8 cellular contexts compared by ENCODE assay signal in the genomic region with DNA sequence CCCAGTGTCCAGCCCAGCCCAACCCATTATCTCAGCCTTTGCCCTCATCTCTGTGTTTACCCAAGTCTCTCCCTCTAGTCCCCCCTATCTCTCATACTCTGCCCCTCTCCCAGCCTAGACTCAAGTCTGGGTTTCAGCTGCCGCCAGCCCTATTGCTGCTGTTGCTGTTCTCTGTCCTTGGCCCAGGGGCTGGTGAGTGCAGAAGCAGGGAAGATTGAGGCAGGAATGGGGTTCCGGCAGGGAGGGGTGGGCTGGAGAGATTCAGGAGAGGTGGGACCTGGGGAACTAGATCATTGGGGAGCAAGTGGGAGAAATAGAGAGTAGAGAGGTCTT. TPM values are rescaled to one million over a fixed set of nuclear protein-coding genes. Genes with fewer than 3 reads are reported as not detected.
DNase-seq lines count a peak whose midpoint lies in the region; ATAC-seq, FAIRE-seq and TF ChIP-seq lines count a peak whose summit lies in the region.

No MANE protein-coding gene starts in this region.

- no peaks in the 10 kb centered on the region for H3K36me3 ChIP-seq in CD8-positive, alpha-beta T cell (ENCODE audit: insufficient read depth, low read length)
- no peaks in the 10 kb centered on the region for H3K36me3 ChIP-seq in PC-3 (ENCODE audit: low read depth, low read length)
- no peaks in the 10 kb centered on the region for H3K36me3 ChIP-seq in endodermal cell (ENCODE audit: control insufficient read depth, insufficient read depth, low read length)
- no peaks in the 10 kb centered on the region for H3K36me3 ChIP-seq in pancreas

- peak overlapping the region; percentile 97 for H2AFZ ChIP-seq in PC-3 (ENCODE audit: low read length)

- no peak for TF ChIP-seq CTCF in CD8-positive, alpha-beta T cell (IDR thresholded peaks at IDR 0.05)
- TF ChIP-seq CTCF in PC-3 (conservative IDR thresholded peaks at IDR 0.05; ENCODE audit: low read depth, low read length) (no peak), endodermal cell (conservative IDR thresholded peaks at IDR 0.05) (no peak), pancreas (IDR thresholded peaks at IDR 0.05) (no peak)

- no peak for FAIRE-seq in pancreas (lab: Jason Lieb, UNC)

- peak overlapping the region; percentile 96 for H3K4me2 ChIP-seq in PC-3 (ENCODE audit: low read length)

- H3K27me3 Mint-ChIP-seq in CD8-positive, alpha-beta T cell (ENCODE audit: low read depth), result no peaks in the 10 kb centered on the region
- peaks cover 8% of the 10 kb centered on the region for H3K27me3 Mint-ChIP-seq in endodermal cell (ENCODE audit: insufficient read depth)

- peak overlapping the region; percentile 87 for H3K4me3 Mint-ChIP-seq in CD8-positive, alpha-beta T cell
- peak overlapping the region; percentile 75 for H3K4me3 Mint-ChIP-seq in endodermal cell

- H3K4me3 ChIP-seq in CD8-positive, alpha-beta T cell (ENCODE audit: low read depth, low read length), result peak overlapping the region; percentile 89
- H3K4me3 ChIP-seq in PC-3 (ENCODE audit: low read length) (peak overlapping the region; percentile 86), endodermal cell (ENCODE audit: low read length) (peak overlapping the region; percentile 83), pancreas (peak overlapping the region in 3 of 4 donors; percentile 69 to 81 (median 71))

- intact Hi-C loops in CD8-positive, alpha-beta T cell (cut with DNase I, micrococcal nuclease), result loop anchor here (1.0 to 5.0 kb wide), 7 partner anchors 14 to 712 kb away; a partner anchor contains a TSS
- intact Hi-C loops in PC-3 (cut with micrococcal nuclease), result loop anchor here (10.0 kb wide), 1 partner anchor 55 kb away; no protein-coding TSS in a partner anchor
- intact Hi-C loops in pancreas (cut with DNase I), result no loop called here

- H3K9me3 ChIP-seq in CD8-positive, alpha-beta T cell (ENCODE audit: low read length), result no peaks in the 10 kb centered on the region
- no peaks in the 10 kb centered on the region for H3K9me3 ChIP-seq in PC-3 (ENCODE audit: low read length)
- H3K9me3 ChIP-seq in endodermal cell (ENCODE audit: control insufficient read depth, low read length), result no peaks in the 10 kb centered on the region
- no peaks in the 10 kb centered on the region for H3K9me3 ChIP-seq in pancreas

- DNase-seq in CD8-positive, alpha-beta T cell, result no peak
- no peak for DNase-seq in PC-3
- DNase-seq in endodermal cell, result no peak
- DNase-seq in pancreas, result no peak
- no peak for DNase-seq in activated CD4-positive, CD25-positive, alpha-beta regulatory T cell treated with anti-CD3 and anti-CD28 coated beads, Interleukin-2, amount 50 U/mL, for 72 hours
- no peak for DNase-seq in NCI-H1092 treated with DMSO at 0.1 percent for 48 hours (lab: John Stamatoyannopoulos, UW)
- DNase-seq in AML-193 (lab: John Stamatoyannopoulos, UW), result no peak
- no peak for DNase-seq in cortex of kidney (lab: John Stamatoyannopoulos, UW)

- no peaks in the 10 kb centered on the region for H3K27me3 ChIP-seq in CD8-positive, alpha-beta T cell (ENCODE audit: insufficient read depth, low read length)
- H3K27me3 ChIP-seq in PC-3 (ENCODE audit: low read length), result no peaks in the 10 kb centered on the region
- no peaks in the 10 kb centered on the region for H3K27me3 ChIP-seq in endodermal cell (ENCODE audit: control insufficient read depth, insufficient read depth, low read length, poor library complexity, severe bottlenecking)
- no peaks in the 10 kb centered on the region for H3K27me3 ChIP-seq in pancreas

- peaks cover 13% of the 10 kb centered on the region for H3K4me1 ChIP-seq in CD8-positive, alpha-beta T cell (ENCODE audit: insufficient read depth, low read length)
- peaks cover 34% of the 10 kb centered on the region for H3K4me1 ChIP-seq in PC-3 (ENCODE audit: insufficient read depth, low read length)
- H3K4me1 ChIP-seq in endodermal cell (ENCODE audit: control insufficient read depth, insufficient read depth, low read length), result no peaks in the 10 kb centered on the region
- H3K4me1 ChIP-seq in pancreas, result peaks cover 12 to 30% (median 24%) of the 10 kb centered on the region in 3 donors

- POLR2A ChIA-PET in CD8-positive, alpha-beta T cell (lab: Charles Lee), result interaction anchor here (2.0 kb wide), 1 partner anchor 17 kb away, joined by 11 read pairs; a partner anchor contains a TSS
- POLR2A ChIA-PET in PC-3 (lab: Charles Lee; ENCODE audit: unreplicated experiment), result no interaction called here

- WGBS in endodermal cell (ENCODE audit: insufficient coverage in 1 of 2, insufficient read length in 1 of 2), 2 experiments, result 72% methylated on average over 2 of the region's 2 CpGs; no CpG with 5 or more reads in 1 of the 2 experiments
- 23 to 35% methylated on average over 2 of the region's 2 CpGs for whole genome bisulfite sequencing in pancreas, 2 donors

- CTCF ChIA-PET in CD8-positive, alpha-beta T cell (lab: Charles Lee), result no interaction called here
- CTCF ChIA-PET in PC-3 (lab: Charles Lee), result no interaction called here

- H3K9ac ChIP-seq in PC-3 (ENCODE audit: low read length) (peak overlapping the region; percentile 62; the same call in 1 of the 2 replicates), endodermal cell (ENCODE audit: extremely low read depth, low read length, poor library complexity, severe bottlenecking) (peak overlapping the region; percentile 33)

- H3K36me3 Mint-ChIP-seq in CD8-positive, alpha-beta T cell, result peaks cover 4% of the 10 kb centered on the region
- H3K36me3 Mint-ChIP-seq in endodermal cell (ENCODE audit: low read depth), result no peaks in the 10 kb centered on the region

- H3K4me1 Mint-ChIP-seq in CD8-positive, alpha-beta T cell (ENCODE audit: low read depth), result peaks cover 41% of the 10 kb centered on the region
- H3K4me1 Mint-ChIP-seq in endodermal cell, result peaks cover 13% of the 10 kb centered on the region

- no peaks in the 10 kb centered on the region for H3K9me2 ChIP-seq in PC-3 (replicated peaks; ENCODE audit: low read length)

- H3K79me2 ChIP-seq in PC-3 (ENCODE audit: low read length), result no peaks in the 10 kb centered on the region

- peak overlapping the region; percentile 85 for H3K27ac Mint-ChIP-seq in CD8-positive, alpha-beta T cell
- H3K27ac Mint-ChIP-seq in endodermal cell, result peak overlapping the region; percentile 10

- no TSS peak for BruUV-seq in PC-3 (replicated peaks; lab: Mats Ljungman, UMichigan)

- no peaks in the 10 kb centered on the region for H3F3A ChIP-seq in PC-3 (ENCODE audit: low read length, unreplicated experiment)

- no peak for ATAC-seq in CD8-positive, alpha-beta T cell
- ATAC-seq in PC-3 (no peak), pancreas (no peak)

- H4K20me1 ChIP-seq in PC-3 (ENCODE audit: low read length), result no peaks in the 10 kb centered on the region

- peak overlapping the region; percentile 71 for H3K27ac ChIP-seq in CD8-positive, alpha-beta T cell (ENCODE audit: low read depth, low read length)
- H3K27ac ChIP-seq in PC-3 (ENCODE audit: low read length) (no peak overlapping the region), endodermal cell (ENCODE audit: low read depth, low read length) (no peak overlapping the region), pancreas (peak overlapping the region in 2 of 4 donors; percentile 90 to 94)

- H3K9me3 Mint-ChIP-seq in CD8-positive, alpha-beta T cell, result no peaks in the 10 kb centered on the region
- no peaks in the 10 kb centered on the region for H3K9me3 Mint-ChIP-seq in endodermal cell

RNA-seq across cellular contexts. Expression of a gene that starts 0.7 kb away (rescaled TPM):
- 1 to 10 TPM; 6.4 to 7.2 TPM for total RNA-seq in CD8-positive, alpha-beta T cell
- total RNA-seq in PC-3 (2014; rRNA removed) (1.6 and 2.4 TPM in 2 replicates), endodermal cell (10 to 100 TPM; 12.8 to 18.3 TPM), pancreas (10 to 100 TPM in 1 of 6 donors, 1 to 10 TPM in 5; 4.9 to 10.3 (median 7.0) TPM)
- 29.5 TPM for polyA plus RNA-seq in endodermal cell (2013, experiment 1 of 2)
- 26.0 TPM for polyA plus RNA-seq in endodermal cell (2013, experiment 2 of 2)
- 10 to 100 TPM; 11.1 to 17.2 TPM for polyA plus RNA-seq in pancreas

RNA-seq across cellular contexts. Expression of a gene that starts 1.2 kb away (rescaled TPM):
- not detected for total RNA-seq in CD8-positive, alpha-beta T cell
- total RNA-seq in PC-3 (2014; rRNA removed) (0.29 TPM in 1 of 2 replicates, not detected in the other), endodermal cell (under 1 TPM in 1 of 2 donors, not detected in 1; 0.22 TPM), pancreas (not detected)
- 0.32 TPM for polyA plus RNA-seq in endodermal cell (2013, experiment 1 of 2)
- 0.70 TPM for polyA plus RNA-seq in endodermal cell (2013, experiment 2 of 2)
- under 1 TPM in 1 of 2 donors, not detected in 1; 0.11 TPM for polyA plus RNA-seq in pancreas

RNA-seq across cellular contexts. Expression of a gene that starts 14.9 kb away (rescaled TPM):
- total RNA-seq in CD8-positive, alpha-beta T cell, result 10 to 100 TPM in 1 of 2 experiments, 1 to 10 TPM in 1; 10.0 to 13.6 TPM
- total RNA-seq in PC-3 (2014; rRNA removed) (69.7 and 78.5 TPM in 2 replicates), endodermal cell (10 to 100 TPM; 34.3 to 48.6 TPM), pancreas (10 to 100 TPM; 20.6 to 43.7 (median 29.7) TPM)
- 68.5 TPM for polyA plus RNA-seq in endodermal cell (2013, experiment 1 of 2)
- 57.9 TPM for polyA plus RNA-seq in endodermal cell (2013, experiment 2 of 2)
- polyA plus RNA-seq in pancreas, result 10 to 100 TPM; 51.7 to 64.2 TPM

RNA-seq across cellular contexts. Expression of a gene that starts 17.7 kb away (rescaled TPM):
- under 1 TPM; 0.78 to 0.92 TPM for total RNA-seq in CD8-positive, alpha-beta T cell
- total RNA-seq in PC-3 (2014; rRNA removed), result not detected in 2 replicates
- total RNA-seq in endodermal cell, result 1 to 10 TPM; 1.2 to 1.4 TPM
- polyA plus RNA-seq in endodermal cell (2013, experiment 1 of 2), result 2.2 TPM
- polyA plus RNA-seq in endodermal cell (2013, experiment 2 of 2), result 1.9 TPM
- total RNA-seq in pancreas, result 1 to 10 TPM in 2 of 6 donors, under 1 TPM in 4; 0.52 to 1.8 (median 0.83) TPM
- 1 to 10 TPM; 1.6 to 3.1 TPM for polyA plus RNA-seq in pancreas

RNA-seq across cellular contexts. Expression of a gene that starts 38.3 kb away (rescaled TPM):
- 1 to 10 TPM; 2.0 to 2.9 TPM for total RNA-seq in CD8-positive, alpha-beta T cell
- total RNA-seq in PC-3 (2014; rRNA removed) (1.0 and 1.5 TPM in 2 replicates), endodermal cell (10 to 100 TPM; 22.9 to 26.0 TPM), pancreas (1 to 10 TPM; 2.2 to 7.9 (median 2.7) TPM)
- polyA plus RNA-seq in endodermal cell (2013, experiment 1 of 2), result 22.9 TPM
- polyA plus RNA-seq in endodermal cell (2013, experiment 2 of 2), result 20.2 TPM
- polyA plus RNA-seq in pancreas, result 10 to 100 TPM in 1 of 2 donors, 1 to 10 TPM in 1; 8.3 to 14.6 TPM

Comparison
In these comparisons a context has a peak if more than half of its experiments do, and no peak if none do; other contexts are left out.
1. intact Hi-C loops: an anchor here in CD8-positive, alpha-beta T cell (1.0 to 5.0 kb wide) and PC-3 (10.0 kb wide); none called in pancreas.